In genomic region chr15:88152672-88153071, GRCh38 we compare ENCODE assay signal across 34 cellular contexts.
"Had no signal": no experiment of that assay in that cellular context is flagged by ENCODE, and none has a peak within 500 bp of the region (broad histone marks: within the 10 kb centered on the region; RNA-seq: fewer than 3 reads in every experiment).

No MANE protein-coding gene starts in this region.

- H3K27me3 ChIP-seq: MG63 had no signal

- H3K27ac ChIP-seq: KMS-11 had no signal

- H3K36me3 ChIP-seq: MG63 had no signal

- DNase-seq: Karpas-422, Kasumi-1, KG1, MG63, MM.1S, MV-4-11, NCI-H1048, NCI-H1092, NCI-H1092 treated with DMSO at 0.1 percent for 48 hours, NCI-H1105, NCI-H1105 treated with DMSO at 0.1 percent for 48 hours, NCI-H1417, NCI-H1417 treated with DMSO at 0.1 percent for 48 hours, NCI-H1436, NCI-H1436 treated with DMSO at 0.1 percent for 48 hours, NCI-H146, NCI-H1694, NCI-H1694 treated with DMSO at 0.1 percent for 48 hours, NCI-H187, NCI-H187 treated with DMSO at 0.1 percent for 48 hours, NCI-H1930, NCI-H2029, NCI-H2029 treated with DMSO at 0.1 percent for 48 hours, NCI-H2081, NCI-H2081 treated with DMSO at 0.1 percent for 48 hours, NCI-H2107, NCI-H2171, NCI-H2171 treated with DMSO at 0.1 percent for 48 hours, NCI-H2227 treated with DMSO at 0.1 percent for 48 hours, NCI-H226, NCI-H345, NCI-H446, NCI-H446 treated with DMSO at 0.1 percent for 48 hours had no signal

- H3K4me3 ChIP-seq: MG63 had no signal

- H3K4me2 ChIP-seq: KMS-11 had no signal

- H3K9me3 ChIP-seq: MG63 had no signal

- H3K9ac ChIP-seq: KMS-11 had no signal
